Comparison of ENCODE assay signal across 9 cellular contexts in the genomic region with DNA sequence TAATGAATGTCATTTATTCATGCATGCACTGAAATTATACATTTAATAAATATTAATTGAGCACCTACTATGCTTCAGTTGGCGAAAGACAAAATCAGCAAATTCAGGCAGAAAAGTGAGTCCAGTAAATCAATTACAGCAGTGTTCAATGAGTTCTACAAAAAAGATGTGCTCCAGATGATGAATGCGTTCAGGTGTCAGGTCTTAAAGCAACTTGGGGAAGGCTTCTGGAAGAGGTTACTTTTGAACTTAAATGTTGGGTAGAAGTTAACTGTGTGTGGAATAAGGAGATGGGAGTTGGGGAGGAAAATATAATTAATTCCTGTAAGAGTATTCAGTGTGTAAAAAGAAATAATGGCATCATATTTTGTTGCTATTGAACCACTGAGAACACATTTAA.
"Had no signal": no experiment of that assay in that cellular context is flagged by ENCODE, and none has a peak within 500 bp of the region (broad histone marks: within the 10 kb centered on the region; RNA-seq: fewer than 3 reads in every experiment).

No MANE protein-coding gene starts in this region.

- H2AFZ ChIP-seq: GM23248 had no signal

- H3K9me3 ChIP-seq: HAP-1 had no signal

- H3K4me2 ChIP-seq: KMS-11 had no signal

- DNase-seq: GM23248, GOT3, H7, IMR-90, KBM-7 had no signal

- H3K9ac ChIP-seq: GM23248, KMS-11 had no signal

- H3K4me1 ChIP-seq: HAP-1 had no signal

- ATAC-seq: HCT116 had no signal

- H3K4me3 ChIP-seq: GM23248, HAP-1 had no signal

- H3K36me3 ChIP-seq: HAP-1 had no signal

- H3K27ac ChIP-seq: GM23248, HL-60, KMS-11 had no signal
